ENCODE assay signal across 8 cellular contexts in genomic region chrX:131677655-131678628, GRCh38.
DNase-seq lines count a peak whose midpoint lies in the region; ATAC-seq and TF ChIP-seq lines count a peak whose summit lies in the region.

No MANE protein-coding gene starts in this region.

- no peak overlapping the region for H3K9ac ChIP-seq in H9 (ENCODE audit: extremely low read depth, insufficient read length, low read length)

- CTCF ChIA-PET in activated CD4-positive, alpha-beta memory T cell treated with anti-CD3 and anti-CD28 coated beads for 36 hours (lab: Charles Lee), result interaction anchor here (0.7 to 1.5 kb wide), 3 partner anchors 16 to 684 kb away, joined by 3 to 8 read pairs (median 3); no protein-coding TSS in a partner anchor

- no peak overlapping the region for H2BK15ac ChIP-seq in H9 (ENCODE audit: low read depth, low read length)

- no peak overlapping the region for H2BK20ac ChIP-seq in H9 (ENCODE audit: low read depth, low read length, poor library complexity, severe bottlenecking)

- H2BK12ac ChIP-seq in H9 (ENCODE audit: insufficient read length, low read depth, low read length), result no peak overlapping the region

- no peaks in the 10 kb centered on the region for H3K79me1 ChIP-seq in H9 (ENCODE audit: insufficient read depth, low read depth, low read length, poor library complexity, severe bottlenecking)

- H4K5ac ChIP-seq in H9 (ENCODE audit: insufficient read length, low read depth, low read length), result no peak overlapping the region

- no peak overlapping the region for H2AK5ac ChIP-seq in H9 (ENCODE audit: insufficient read length, low read length)

- peaks cover 3% of the 10 kb centered on the region; the same call in 1 of the 2 replicates for H3K27me3 Mint-ChIP-seq in H9 (ENCODE audit: low read depth)
- no peaks in the 10 kb centered on the region for H3K27me3 Mint-ChIP-seq in activated CD4-positive, alpha-beta memory T cell treated with anti-CD3 and anti-CD28 coated beads for 36 hours

- no peak overlapping the region for H2AFZ ChIP-seq in H9 (ENCODE audit: low read length)

- POLR2A ChIA-PET in activated CD4-positive, alpha-beta memory T cell treated with anti-CD3 and anti-CD28 coated beads for 36 hours (lab: Charles Lee), result no interaction called here

- H3K36me3 Mint-ChIP-seq in H9 (ENCODE audit: insufficient read depth in 1 of 3, low read depth in 3 of 3), result no peaks in the 10 kb centered on the region
- no peaks in the 10 kb centered on the region for H3K36me3 Mint-ChIP-seq in activated CD4-positive, alpha-beta memory T cell treated with anti-CD3 and anti-CD28 coated beads for 36 hours

- H4K8ac ChIP-seq in H9 (replicated peaks; ENCODE audit: insufficient read length, low read depth, low read length), result no peak overlapping the region

- no peaks in the 10 kb centered on the region for H3K27me3 ChIP-seq in H9 (ENCODE audit: insufficient read depth, low read length)
- no peaks in the 10 kb centered on the region for H3K27me3 ChIP-seq in ovary

- H3K56ac ChIP-seq in H9 (ENCODE audit: insufficient read length, low read depth, low read length), result no peak overlapping the region

- H2BK5ac ChIP-seq in H9 (ENCODE audit: insufficient read length, low read length), result no peak overlapping the region

- no peaks in the 10 kb centered on the region for H3K36me3 ChIP-seq in ovary

- H3K23me2 ChIP-seq in H9 (ENCODE audit: insufficient read length, low read depth, low read length, poor library complexity, severe bottlenecking), result no peaks in the 10 kb centered on the region

- TF ChIP-seq EP300 in ovary (IDR thresholded peaks at IDR 0.05), result no peak

- no CpG with 5 or more reads among the region's 20 CpGs for WGBS in H9 (ENCODE audit: extremely low coverage, insufficient read length, low lambda C conversion rate)
- WGBS in ovary, 3 donors, result 35 to 40% (median 36%) methylated on average over 20 of the region's 20 CpGs

- no peak for TF ChIP-seq POLR2A in erythroblast (IDR thresholded peaks at IDR 0.05; ENCODE audit: low read length)
- no peak for TF ChIP-seq POLR2A in ovary (IDR thresholded peaks at IDR 0.05)

- H3T11ph ChIP-seq in H9 (ENCODE audit: low read length), result no peak overlapping the region

- H3K27ac ChIP-seq in H9 (ENCODE audit: insufficient read length, low read depth, low read length) (no peak overlapping the region), ovary (no peak overlapping the region)

- no peaks in the 10 kb centered on the region for H3K9me3 ChIP-seq in H9 (ENCODE audit: control insufficient read depth, low read depth, low read length)
- no peaks in the 10 kb centered on the region for H3K9me3 ChIP-seq in ovary

- H3K9me3 Mint-ChIP-seq in H9, result no peaks in the 10 kb centered on the region
- no peaks in the 10 kb centered on the region for H3K9me3 Mint-ChIP-seq in activated CD4-positive, alpha-beta memory T cell treated with anti-CD3 and anti-CD28 coated beads for 36 hours

- H3K23ac ChIP-seq in H9 (ENCODE audit: insufficient read length, low read depth, low read length), result no peak overlapping the region

- H4K20me1 ChIP-seq in H9 (ENCODE audit: control insufficient read depth, insufficient read depth, insufficient read length), result no peaks in the 10 kb centered on the region

- no peak overlapping the region for H3K27ac Mint-ChIP-seq in H9
- no peak overlapping the region for H3K27ac Mint-ChIP-seq in activated CD4-positive, alpha-beta memory T cell treated with anti-CD3 and anti-CD28 coated beads for 36 hours

- no peaks in the 10 kb centered on the region for H3K79me2 ChIP-seq in H9 (ENCODE audit: insufficient read depth, low read length)

- no peak overlapping the region for H2BK120ac ChIP-seq in H9 (ENCODE audit: low read depth, low read length, poor library complexity, severe bottlenecking)

- peaks cover 3 to 7% of the 10 kb centered on the region in 2 experiments; a peak in 3 of 4 replicates for H3K4me1 Mint-ChIP-seq in H9
- H3K4me1 Mint-ChIP-seq in activated CD4-positive, alpha-beta memory T cell treated with anti-CD3 and anti-CD28 coated beads for 36 hours (ENCODE audit: low read depth), result no peaks in the 10 kb centered on the region

- no peak overlapping the region; the same call in 1 of the 2 replicates for H3K14ac ChIP-seq in H9 (ENCODE audit: insufficient read depth, low read length)

- no peak overlapping the region for H3K4me3 ChIP-seq in ovary

- H4K91ac ChIP-seq in H9 (ENCODE audit: insufficient read length, low read depth, low read length), result no peak overlapping the region

- no peak overlapping the region for H3K4me3 Mint-ChIP-seq in H9
- H3K4me3 Mint-ChIP-seq in activated CD4-positive, alpha-beta memory T cell treated with anti-CD3 and anti-CD28 coated beads for 36 hours, result no peak overlapping the region

- DNase-seq in activated effector memory CD4-positive, alpha-beta T cell treated with anti-CD3 and anti-CD28 coated beads, Interleukin-2, amount 50 U/mL, for 16 hours, result peak; percentile 63
- DNase-seq in activated effector memory CD4-positive, alpha-beta T cell treated with Interleukin-2 at 50 U/mL for 16 hours, result no peak
- DNase-seq in H9 (peak; percentile 69), NCI-H1930 (lab: John Stamatoyannopoulos, UW) (peak; percentile 5 to 11), erythroblast (lab: John Stamatoyannopoulos, UW) (peak; percentile 9 to 47), ovary (peak; percentile 16 to 55 (median 37))
- DNase-seq in activated CD4-positive, alpha-beta memory T cell treated with anti-CD3 and anti-CD28 coated beads for 36 hours, result peak; percentile 35

- H3K18ac ChIP-seq in H9 (ENCODE audit: insufficient read length, low read depth, low read length), result no peak overlapping the region

- H3K4me1 ChIP-seq in H9 (ENCODE audit: insufficient read depth, low read length) (no peaks in the 10 kb centered on the region; the same call in 1 of the 2 replicates), ovary (ENCODE audit: insufficient read depth) (no peaks in the 10 kb centered on the region)

- no peak overlapping the region for H3K4ac ChIP-seq in H9 (ENCODE audit: low read depth, low read length)

- no peak overlapping the region for H3K4me2 ChIP-seq in H9 (ENCODE audit: insufficient read depth, insufficient read length, low read length)

- intact Hi-C loops in activated CD4-positive, alpha-beta memory T cell treated with anti-CD3 and anti-CD28 coated beads for 36 hours (cut with micrococcal nuclease), result loop anchor here (1.0 to 5.0 kb wide), 3 partner anchors 46 to 702 kb away; no protein-coding TSS in a partner anchor
- intact Hi-C loops in ovary (cut with DNase I), result loop anchor here in 2 of 4 donors (2.0 to 5.0 kb wide), 2 partner anchors 163 to 164 kb away; no protein-coding TSS in a partner anchor

- no peak for ATAC-seq in HG03571 (IDR thresholded peaks at IDR 0.05; ENCODE audit: unreplicated experiment)

- TF ChIP-seq CTCF in H9 (conservative IDR thresholded peaks at IDR 0.05) (peak; percentile 80), ovary (IDR thresholded peaks at IDR 0.05) (peak in 2 of 3 donors; percentile 21 to 25)
